2 cellular contexts compared by ENCODE assay signal in genomic region chr12:21502872-21503271, GRCh38.
TF ChIP-seq lines count a peak whose summit lies in the region.

No MANE protein-coding gene starts in this region.

TF ChIP-seq in IMR-90, 13 proteins besides CTCF, POLR2A, EP300 and RAD21 (continued from another document):
- TF ChIP-seq ELK1 (IDR thresholded peaks at IDR 0.05; ENCODE audit: borderline replicate concordance, low read depth, low read length) (no peak), MAFK (IDR thresholded peaks at IDR 0.05; ENCODE audit: low read depth, low read length) (no peak), CHD1 (IDR thresholded peaks at IDR 0.05; ENCODE audit: low read depth, low read length) (no peak), MAZ (IDR thresholded peaks at IDR 0.05; ENCODE audit: borderline replicate concordance, low read depth, low read length) (no peak), RCOR1 (IDR thresholded peaks at IDR 0.05; ENCODE audit: insufficient replicate concordance, low read length) (no peak), MXI1 (IDR thresholded peaks at IDR 0.05; ENCODE audit: borderline replicate concordance, low read depth, low read length) (no peak), RFX5 (IDR thresholded peaks at IDR 0.05; ENCODE audit: low read depth, low read length) (no peak), FOS (IDR thresholded peaks at IDR 0.05; ENCODE audit: low read depth, low read length) (no peak), BHLHE40 (IDR thresholded peaks at IDR 0.05; ENCODE audit: low read depth, low read length) (no peak), USF2 (IDR thresholded peaks at IDR 0.05; ENCODE audit: low read depth, low read length) (no peak), NFE2L2 (IDR thresholded peaks at IDR 0.05; ENCODE audit: low read depth, low read length) (no peak), SMC3 (IDR thresholded peaks at IDR 0.05; ENCODE audit: low read depth, low read length) (no peak)
TF ChIP-seq in IMR-90: peak in this region for 0.

TF ChIP-seq in neural cell, 6 proteins besides CTCF, POLR2A, EP300 and RAD21 (continued from another document):
- TF ChIP-seq REST (IDR thresholded peaks at IDR 0.05; ENCODE audit: borderline replicate concordance), result no peak
- TF ChIP-seq EZH2 (IDR thresholded peaks at IDR 0.05; ENCODE audit: borderline replicate concordance, insufficient read depth, low read length, poor library complexity, severe bottlenecking), result no peak
- TF ChIP-seq SMC3 (conservative IDR thresholded peaks at IDR 0.05; ENCODE audit: poor library complexity), result no peak
